25 cellular contexts compared by ENCODE assay signal in genomic region chr2:179550849-179551248, GRCh38.
DNase-seq lines count a peak whose midpoint lies in the region; ATAC-seq, FAIRE-seq and TF ChIP-seq lines count a peak whose summit lies in the region.
"Had no signal": no experiment of that assay in that cellular context is flagged by ENCODE, and none has a peak within 500 bp of the region (broad histone marks: within the 10 kb centered on the region; RNA-seq: fewer than 3 reads in every experiment).

No MANE protein-coding gene starts in this region.

- H3K27me3 ChIP-seq in HUES6 (ENCODE audit: control insufficient read depth, insufficient read depth, low read length) (no peaks in the 10 kb centered on the region; the same call in 1 of the 2 replicates), endodermal cell (ENCODE audit: control insufficient read depth, insufficient read depth, low read length, poor library complexity, severe bottlenecking) (no peaks in the 10 kb centered on the region), HepG2 (ENCODE audit: control insufficient read depth in 1 of 2, insufficient read depth in 2 of 2, low read length in 2 of 2) (no peaks in the 10 kb centered on the region), pancreas (no peaks in the 10 kb centered on the region)
- H3K27me3 ChIP-seq: BE2C had no signal

- FAIRE-seq in HepG2 (lab: Jason Lieb, UNC) (no peak), pancreas (lab: Jason Lieb, UNC) (no peak)
- FAIRE-seq: A204.1, GM12878, GM19239, H54 had no signal

- H3K36me3 ChIP-seq in HUES6 (ENCODE audit: control insufficient read depth, insufficient read depth, low read length) (no peaks in the 10 kb centered on the region), endodermal cell (ENCODE audit: control insufficient read depth, insufficient read depth, low read length) (no peaks in the 10 kb centered on the region), HepG2 (replicated peaks in 1 of 2; ENCODE audit: control insufficient read depth in 1 of 2, insufficient read depth in 2 of 2, low read length in 2 of 2) (no peaks in the 10 kb centered on the region), pancreas (no peaks in the 10 kb centered on the region)
- H3K36me3 ChIP-seq: BE2C had no signal

- intact Hi-C loops in HepG2 (cut with micrococcal nuclease; ENCODE audit: unreplicated experiment): no loop called here
- intact Hi-C loops in pancreas (cut with DNase I): no loop called here

- DNase-seq in endodermal cell (no peak), HepG2 (ENCODE audit: low spot score) (no peak), OCI-M2 (lab: John Stamatoyannopoulos, UW; ENCODE audit: unreplicated experiment) (no peak), germinal center (ENCODE audit: low spot score) (no peak), pancreas (no peak)
- DNase-seq: ACHN; BE2C; C1 segment of cervical spinal cord; CD4-positive, CD25-positive, alpha-beta regulatory T cell; CD8-positive, alpha-beta memory T cell; COR-L47; DMS 273 treated with DMSO at 0.1 percent for 48 hours; DMS53; DND-41; EL; GM23248; HFFc6; KG1 had no signal

- H3K27ac ChIP-seq in HUES6 (ENCODE audit: low read depth, low read length) (peak overlapping the region; percentile 64; the same call in 1 of the 2 replicates), endodermal cell (ENCODE audit: low read depth, low read length) (no peak overlapping the region), HepG2 (ENCODE audit: extremely low read length, insufficient read depth, low read length) (peak overlapping the region; percentile 10), pancreas (no peak overlapping the region)
- H3K27ac ChIP-seq: GM23248 had no signal

- H3K9ac ChIP-seq in HUES6 (ENCODE audit: low read length) (no peak overlapping the region), endodermal cell (ENCODE audit: extremely low read depth, low read length, poor library complexity, severe bottlenecking) (peak overlapping the region; percentile 50), HepG2 (ENCODE audit: insufficient read depth, low read depth, low read length) (no peak overlapping the region)
- H3K9ac ChIP-seq: GM23248 had no signal

- peaks cover 5% of the 10 kb centered on the region for H3K27me3 Mint-ChIP-seq in endodermal cell (ENCODE audit: insufficient read depth)
- H3K27me3 Mint-ChIP-seq in stimulated activated memory B cell treated with anti-CD40 and anti-IgM and Interleukin-4, amounts not matched to agents 10 μg/mL and 1 μg/mL and 100 μg/mL, for 72 hours: peaks cover 15% of the 10 kb centered on the region
- H3K27me3 Mint-ChIP-seq: CD8-positive, alpha-beta memory T cell had no signal

- 76% methylated on average over 3 of the region's 4 CpGs; no CpG with 5 or more reads in 1 of the 2 experiments for WGBS in endodermal cell (ENCODE audit: insufficient coverage in 1 of 2, insufficient read length in 1 of 2), 2 experiments
- WGBS in HepG2 (ENCODE audit: low lambda C conversion rate): 95% methylated on average over 4 of the region's 4 CpGs
- 93 to 94% methylated on average over 4 of the region's 4 CpGs for WGBS in pancreas, 2 donors

- in situ Hi-C loops in HepG2 (cut with HindIII; ENCODE audit: extremely low pct_ligation_motif_present, low pct_unique_long_range_greater_than_20kb): no loop called here

- no TSS peak for BruUV-seq in HepG2 (replicated peaks; lab: Mats Ljungman, UMichigan)

- TF ChIP-seq CTCF in endodermal cell (conservative IDR thresholded peaks at IDR 0.05) (no peak), HepG2 (CRISPR knock-in tag; IDR thresholded peaks at IDR 0.05) (no peak), pancreas (IDR thresholded peaks at IDR 0.05) (no peak)

- H3K4me2 ChIP-seq in HepG2 (ENCODE audit: low read depth, low read length): no peak overlapping the region; the same call in 1 of the 2 replicates

- H3K9me3 Mint-ChIP-seq in endodermal cell: peaks cover 9% of the 10 kb centered on the region
- H3K9me3 Mint-ChIP-seq in stimulated activated memory B cell treated with anti-CD40 and anti-IgM and Interleukin-4, amounts not matched to agents 10 μg/mL and 1 μg/mL and 100 μg/mL, for 72 hours: peaks cover 4% of the 10 kb centered on the region
- H3K9me3 Mint-ChIP-seq: HFFc6 had no signal

- H2AFZ ChIP-seq in HepG2 (ENCODE audit: low read length): no peak overlapping the region
- H2AFZ ChIP-seq: GM23248 had no signal

- peaks cover 28% of the 10 kb centered on the region for H3K36me3 Mint-ChIP-seq in endodermal cell (ENCODE audit: low read depth)
- H3K36me3 Mint-ChIP-seq in stimulated activated memory B cell treated with anti-CD40 and anti-IgM and Interleukin-4, amounts not matched to agents 10 μg/mL and 1 μg/mL and 100 μg/mL, for 72 hours: no peaks in the 10 kb centered on the region
- H3K36me3 Mint-ChIP-seq: CD4-positive, CD25-positive, alpha-beta regulatory T cell; CD8-positive, alpha-beta memory T cell had no signal

- H4K20me1 ChIP-seq in HepG2 (ENCODE audit: insufficient read depth, low read length): no peaks in the 10 kb centered on the region

- H3K9me3 ChIP-seq in HUES6 (ENCODE audit: control insufficient read depth, insufficient read depth, low read depth, low read length): no peaks in the 10 kb centered on the region
- no peaks in the 10 kb centered on the region for H3K9me3 ChIP-seq in endodermal cell (ENCODE audit: control insufficient read depth, low read length)
- no peaks in the 10 kb centered on the region for H3K9me3 ChIP-seq in HepG2 (ENCODE audit: low read length)
- no peaks in the 10 kb centered on the region for H3K9me3 ChIP-seq in pancreas
- H3K9me3 ChIP-seq: BE2C had no signal

- POLR2A ChIA-PET in HepG2 (lab: Yijun Ruan, JAX): interaction anchor here (1.4 kb wide), 1 partner anchor 30 kb away, joined by 3 read pairs; no protein-coding TSS in a partner anchor

- CTCF ChIA-PET in HepG2 (lab: Yijun Ruan, JAX; ENCODE audit: low intra/inter-chr PET ratio, low total read pairs): no interaction called here

- TF ChIP-seq EP300 in HepG2 (IDR thresholded peaks at IDR 0.05; ENCODE audit: low read depth in 2 of 2, low read length in 2 of 2) (no peak), HepG2 (CRISPR knock-in tag; IDR thresholded peaks at IDR 0.05; ENCODE audit: borderline replicate concordance) (no peak)

- peaks cover 33% of the 10 kb centered on the region for H3K4me1 ChIP-seq in HUES6 (ENCODE audit: control insufficient read depth, insufficient read depth, low read length)
- peaks cover 4% of the 10 kb centered on the region for H3K4me1 ChIP-seq in endodermal cell (ENCODE audit: control insufficient read depth, insufficient read depth, low read length)
- H3K4me1 ChIP-seq in HepG2 (ENCODE audit: insufficient read depth, low read length): peaks cover 33% of the 10 kb centered on the region
- no peaks in the 10 kb centered on the region for H3K4me1 ChIP-seq in pancreas
- H3K4me1 ChIP-seq: BE2C had no signal

- 0 out of 2 replicates have a peak overlapping the region, but pooled peaks have one; percentile 12 for H3K4me3 ChIP-seq in HUES6 (ENCODE audit: low read depth, low read length)
- H3K4me3 ChIP-seq in endodermal cell (ENCODE audit: low read length): no peak overlapping the region
- no peak overlapping the region for H3K4me3 ChIP-seq in HepG2 (replicated peaks in 1 of 3; ENCODE audit: insufficient read depth in 1 of 3, low read depth in 2 of 3, low read length in 3 of 3)
- no peak overlapping the region for H3K4me3 ChIP-seq in pancreas
- H3K4me3 ChIP-seq: GM12878, GM23248 had no signal

- H3K79me2 ChIP-seq in HepG2 (ENCODE audit: insufficient read depth, low read length): no peaks in the 10 kb centered on the region

- no peak for ATAC-seq in HepG2
- no peak for ATAC-seq in stimulated activated memory B cell treated with anti-CD40 and anti-IgM and Interleukin-4, amounts not matched to agents 10 μg/mL and 1 μg/mL and 100 μg/mL, for 72 hours
- no peak for ATAC-seq in pancreas
- ATAC-seq: GM12878, HCT116 had no signal

- no peak overlapping the region for H3K4me3 Mint-ChIP-seq in endodermal cell
- no peak overlapping the region for H3K4me3 Mint-ChIP-seq in stimulated activated memory B cell treated with anti-CD40 and anti-IgM and Interleukin-4, amounts not matched to agents 10 μg/mL and 1 μg/mL and 100 μg/mL, for 72 hours
- H3K4me3 Mint-ChIP-seq: CD4-positive, CD25-positive, alpha-beta regulatory T cell; CD8-positive, alpha-beta memory T cell; HFFc6 had no signal

- no peak for TF ChIP-seq POLR2A in HepG2 (IDR thresholded peaks at IDR 0.05; ENCODE audit: insufficient read depth in 1 of 2, low read depth in 2 of 2, low read length in 2 of 2)

- H3K4me1 Mint-ChIP-seq in endodermal cell: peaks cover 31% of the 10 kb centered on the region
- H3K4me1 Mint-ChIP-seq in stimulated activated memory B cell treated with anti-CD40 and anti-IgM and Interleukin-4, amounts not matched to agents 10 μg/mL and 1 μg/mL and 100 μg/mL, for 72 hours: no peaks in the 10 kb centered on the region
- H3K4me1 Mint-ChIP-seq: CD4-positive, CD25-positive, alpha-beta regulatory T cell; CD8-positive, alpha-beta memory T cell had no signal

- no peak for TF ChIP-seq RAD21 in HepG2 (CRISPR knock-in tag; IDR thresholded peaks at IDR 0.05)

- H3K27ac Mint-ChIP-seq in endodermal cell: peak overlapping the region; percentile 90
- no peak overlapping the region for H3K27ac Mint-ChIP-seq in stimulated activated memory B cell treated with anti-CD40 and anti-IgM and Interleukin-4, amounts not matched to agents 10 μg/mL and 1 μg/mL and 100 μg/mL, for 72 hours
- H3K27ac Mint-ChIP-seq: CD4-positive, CD25-positive, alpha-beta regulatory T cell; CD8-positive, alpha-beta memory T cell; HFFc6 had no signal

TF ChIP-seq in HepG2, 621 proteins besides CTCF, POLR2A, EP300 and RAD21 (continues in another document):
- no peak for TF ChIP-seq ZNF883 (CRISPR knock-in tag; IDR thresholded peaks at IDR 0.05; ENCODE audit: not compliant biosample characterization)
- no peak for TF ChIP-seq NONO (IDR thresholded peaks at IDR 0.05)
- TF ChIP-seq NONO (CRISPR knock-in tag; conservative IDR thresholded peaks at IDR 0.05): no peak
- peak; percentile 38; the same call in 1 of the 2 replicates for TF ChIP-seq CEBPG (CRISPR knock-in tag; IDR thresholded peaks at IDR 0.05)
- TF ChIP-seq GLI4 (CRISPR knock-in tag; IDR thresholded peaks at IDR 0.05; ENCODE audit: borderline replicate concordance): no peak
- TF ChIP-seq NFIC (IDR thresholded peaks at IDR 0.05; ENCODE audit: low read length): 0 out of 2 replicates have a peak, but pooled peaks have one; percentile 19
- TF ChIP-seq, protein P1, sequence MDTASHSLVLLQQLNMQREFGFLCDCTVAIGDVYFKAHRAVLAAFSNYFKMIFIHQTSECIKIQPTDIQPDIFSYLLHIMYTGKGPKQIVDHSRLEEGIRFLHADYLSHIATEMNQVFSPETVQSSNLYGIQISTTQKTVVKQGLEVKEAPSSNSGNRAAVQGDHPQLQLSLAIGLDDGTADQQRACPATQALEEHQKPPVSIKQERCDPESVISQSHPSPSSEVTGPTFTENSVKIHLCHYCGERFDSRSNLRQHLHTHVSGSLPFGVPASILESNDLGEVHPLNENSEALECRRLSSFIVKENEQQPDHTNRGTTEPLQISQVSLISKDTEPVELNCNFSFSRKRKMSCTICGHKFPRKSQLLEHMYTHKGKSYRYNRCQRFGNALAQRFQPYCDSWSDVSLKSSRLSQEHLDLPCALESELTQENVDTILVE (CRISPR knock-in tag; IDR thresholded peaks at IDR 0.05): 0 out of 2 replicates have a peak, but pooled peaks have one; percentile 11
- TF ChIP-seq ZNF138 (CRISPR knock-in tag; IDR thresholded peaks at IDR 0.05; ENCODE audit: low read depth): no peak

Comparison
In these comparisons a context has a peak if more than half of its experiments do, and no peak if none do; other contexts are left out.
1. H3K27ac ChIP-seq: peak in HUES6 (single experiment) and HepG2 (single experiment); none in endodermal cell (single experiment) and pancreas (0 of 4).